ENCODE assay signal across 9 cellular contexts in the genomic region with DNA sequence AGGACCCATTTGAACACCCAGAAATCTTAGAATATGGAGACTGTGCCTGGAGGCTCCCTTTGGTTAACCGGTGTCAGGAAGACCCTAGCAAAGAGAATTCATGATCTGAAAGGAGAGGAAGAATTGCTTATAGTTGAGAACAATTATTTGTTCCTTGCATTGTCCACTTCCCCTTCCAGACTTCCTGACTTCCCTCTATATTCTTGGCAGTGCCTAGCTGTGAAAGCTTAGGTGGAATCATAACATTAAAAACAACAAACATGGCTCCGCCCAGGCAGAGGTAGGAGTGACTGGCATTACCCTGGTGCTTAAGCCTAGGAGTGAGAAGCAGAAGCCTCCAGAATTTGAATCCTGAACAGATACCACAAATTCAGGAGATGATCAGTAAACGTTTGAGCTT. TPM values are rescaled to one million over a fixed set of nuclear protein-coding genes. Genes with fewer than 3 reads are reported as not detected.
A peak's percentile ranks its signal among the peaks of the same experiment; 100 is the strongest.
DNase-seq lines count a peak whose midpoint lies in the region; ATAC-seq and TF ChIP-seq lines count a peak whose summit lies in the region.
"Had no signal": no experiment of that assay in that cellular context is flagged by ENCODE, and none has a peak within 500 bp of the region (broad histone marks: within the 10 kb centered on the region; RNA-seq: fewer than 3 reads in every experiment).

No MANE protein-coding gene starts in this region.

- peak overlapping the region; percentile 93 for H3K4me3 Mint-ChIP-seq in GM23338
- H3K4me3 Mint-ChIP-seq in activated CD4-positive, alpha-beta memory T cell treated with anti-CD3 and anti-CD28 coated beads for 36 hours = peak overlapping the region; percentile 92
- peak overlapping the region; percentile 94 for H3K4me3 Mint-ChIP-seq in glutamatergic neuron (ENCODE audit: unreplicated experiment)
- H3K4me3 Mint-ChIP-seq in progenitor cell of endocrine pancreas (ENCODE audit: low read depth) = no peak overlapping the region

- H3K27me3 Mint-ChIP-seq in GM23338 (ENCODE audit: insufficient read depth, low read depth, poor library complexity) (peaks cover 23% of the 10 kb centered on the region), glutamatergic neuron (ENCODE audit: unreplicated experiment) (peaks cover 12% of the 10 kb centered on the region), progenitor cell of endocrine pancreas (peaks cover 6% of the 10 kb centered on the region)
- H3K27me3 Mint-ChIP-seq in activated CD4-positive, alpha-beta memory T cell treated with anti-CD3 and anti-CD28 coated beads for 36 hours = no peaks in the 10 kb centered on the region
- H3K27me3 Mint-ChIP-seq: stimulated activated naive B cell treated with anti-CD40 and anti-IgM and Interleukin-4, amounts not matched to agents 10 μg/mL and 1 μg/mL and 100 μg/mL, for 72 hours had no signal

- POLR2A ChIA-PET in activated CD4-positive, alpha-beta memory T cell treated with anti-CD3 and anti-CD28 coated beads for 36 hours (lab: Charles Lee) = no interaction called here

- DNase-seq in GM23338 (ENCODE audit: low spot score) (no peak), glutamatergic neuron (no peak), progenitor cell of endocrine pancreas (ENCODE audit: low spot score, unreplicated experiment) (no peak), ACHN (no peak)
- no peak for DNase-seq in activated CD4-positive, alpha-beta memory T cell treated with anti-CD3 and anti-CD28 coated beads for 36 hours
- DNase-seq: stimulated activated naive B cell treated with anti-CD40 and anti-IgM and Interleukin-4, amounts not matched to agents 10 μg/mL and 1 μg/mL and 100 μg/mL, for 72 hours had no signal

- H3K36me3 ChIP-seq in ACC112 (ENCODE audit: insufficient read depth, low read length) (no peaks in the 10 kb centered on the region), GM23338 (ENCODE audit: insufficient read depth) (no peaks in the 10 kb centered on the region)

- peaks cover 8% of the 10 kb centered on the region for H3F3A ChIP-seq in GM23338 (replicated peaks; ENCODE audit: low read depth)

- peaks cover 14% of the 10 kb centered on the region; the same call in 1 of the 2 replicates for H4K20me1 ChIP-seq in GM23338 (replicated peaks; ENCODE audit: insufficient read depth)

- peaks cover 17% of the 10 kb centered on the region for H3K4me1 ChIP-seq in ACC112 (ENCODE audit: control insufficient read depth, insufficient read depth, low read length, unreplicated experiment)
- peaks cover 6% of the 10 kb centered on the region for H3K4me1 ChIP-seq in GM23338 (ENCODE audit: insufficient read depth)

- peaks cover 23% of the 10 kb centered on the region for H3K36me3 Mint-ChIP-seq in GM23338 (ENCODE audit: low read depth)
- peaks cover 12% of the 10 kb centered on the region for H3K36me3 Mint-ChIP-seq in activated CD4-positive, alpha-beta memory T cell treated with anti-CD3 and anti-CD28 coated beads for 36 hours
- H3K36me3 Mint-ChIP-seq in glutamatergic neuron (ENCODE audit: unreplicated experiment) = no peaks in the 10 kb centered on the region
- H3K36me3 Mint-ChIP-seq in progenitor cell of endocrine pancreas (ENCODE audit: insufficient read depth) = peaks cover 4% of the 10 kb centered on the region

- intact Hi-C loops in activated CD4-positive, alpha-beta memory T cell treated with anti-CD3 and anti-CD28 coated beads for 36 hours (cut with micrococcal nuclease) = loop anchor here (5.0 kb wide), 3 partner anchors 52 to 227 kb away; a partner anchor contains a TSS

- H3K4me1 Mint-ChIP-seq in GM23338 (peaks cover 14% of the 10 kb centered on the region), glutamatergic neuron (ENCODE audit: low read depth, unreplicated experiment) (peaks cover 26% of the 10 kb centered on the region), progenitor cell of endocrine pancreas (ENCODE audit: low read depth) (peaks cover 20% of the 10 kb centered on the region)
- peaks cover 49% of the 10 kb centered on the region for H3K4me1 Mint-ChIP-seq in activated CD4-positive, alpha-beta memory T cell treated with anti-CD3 and anti-CD28 coated beads for 36 hours (ENCODE audit: low read depth)

- H2AFZ ChIP-seq in ACC112 (ENCODE audit: low read length, unreplicated experiment) (no peak overlapping the region), GM23338 (no peak overlapping the region)

- in situ Hi-C loops in ACHN (cut with HindIII; ENCODE audit: low pct_ligation_motif_present, low pct_unique_long_range_greater_than_20kb, low sequenced_read_pairs) = no loop called here

- no peaks in the 10 kb centered on the region for H3K9me3 Mint-ChIP-seq in GM23338
- no peaks in the 10 kb centered on the region for H3K9me3 Mint-ChIP-seq in activated CD4-positive, alpha-beta memory T cell treated with anti-CD3 and anti-CD28 coated beads for 36 hours
- H3K9me3 Mint-ChIP-seq in glutamatergic neuron (ENCODE audit: unreplicated experiment) = peaks cover 14% of the 10 kb centered on the region
- H3K9me3 Mint-ChIP-seq in progenitor cell of endocrine pancreas (ENCODE audit: low read depth) = no peaks in the 10 kb centered on the region
- H3K9me3 Mint-ChIP-seq: stimulated activated naive B cell treated with anti-CD40 and anti-IgM and Interleukin-4, amounts not matched to agents 10 μg/mL and 1 μg/mL and 100 μg/mL, for 72 hours had no signal

- H3K27ac ChIP-seq in ACC112 (ENCODE audit: low read depth, low read length) = peak overlapping the region; percentile 13; the same call in 1 of the 2 replicates
- H3K27ac ChIP-seq in GM23338 (ENCODE audit: low read depth) = no peak overlapping the region

- TF ChIP-seq CTCF in GM23338 (conservative IDR thresholded peaks at IDR 0.05; ENCODE audit: low read depth in 2 of 2) = no peak
- TF ChIP-seq CTCF in glutamatergic neuron (IDR thresholded peaks at IDR 0.05; ENCODE audit: partially characterized antibody, unreplicated experiment) = no peak
- no peak for TF ChIP-seq CTCF in progenitor cell of endocrine pancreas (IDR thresholded peaks at IDR 0.05; ENCODE audit: unreplicated experiment)

- H3K27me3 ChIP-seq in ACC112 (ENCODE audit: insufficient read depth, low read length) (no peaks in the 10 kb centered on the region), GM23338 (ENCODE audit: insufficient read depth) (peaks cover 26% of the 10 kb centered on the region)

- no peaks in the 10 kb centered on the region for H3K9me2 ChIP-seq in GM23338 (ENCODE audit: insufficient read depth)

- no peak for ATAC-seq in GM23338
- no peak for ATAC-seq in HG03439 (IDR thresholded peaks at IDR 0.05; ENCODE audit: unreplicated experiment)
- no peak for ATAC-seq in GM19455 (IDR thresholded peaks at IDR 0.05; ENCODE audit: unreplicated experiment)
- ATAC-seq: stimulated activated naive B cell treated with anti-CD40 and anti-IgM and Interleukin-4, amounts not matched to agents 10 μg/mL and 1 μg/mL and 100 μg/mL, for 72 hours had no signal

- CTCF ChIA-PET in activated CD4-positive, alpha-beta memory T cell treated with anti-CD3 and anti-CD28 coated beads for 36 hours (lab: Charles Lee) = interaction anchor here (1.7 to 2.9 kb wide), 2 partner anchors 18 to 99 kb away, joined by 5 to 12 read pairs; no protein-coding TSS in a partner anchor

- H3K4me3 ChIP-seq in ACC112 (ENCODE audit: low read depth, low read length) = peak overlapping the region; percentile 100
- H3K4me3 ChIP-seq in GM23338 = peak overlapping the region; percentile 96

- H3K4me2 ChIP-seq in GM23338 = peak overlapping the region; percentile 98

- H3K79me2 ChIP-seq in ACC112 (ENCODE audit: control insufficient read depth, insufficient read depth, low read length, unreplicated experiment) = peaks cover 59% of the 10 kb centered on the region
- H3K79me2 ChIP-seq in GM23338 (replicated peaks; ENCODE audit: insufficient read depth) = peaks cover 37% of the 10 kb centered on the region

- no peak overlapping the region for H3K27ac Mint-ChIP-seq in GM23338
- no peak overlapping the region for H3K27ac Mint-ChIP-seq in activated CD4-positive, alpha-beta memory T cell treated with anti-CD3 and anti-CD28 coated beads for 36 hours
- peak overlapping the region; percentile 79 for H3K27ac Mint-ChIP-seq in glutamatergic neuron (ENCODE audit: unreplicated experiment)
- no peak overlapping the region for H3K27ac Mint-ChIP-seq in progenitor cell of endocrine pancreas

TF ChIP-seq in GM23338, 12 proteins besides CTCF, POLR2A, EP300 and RAD21 (continues in another document):
- TF ChIP-seq NANOG (IDR thresholded peaks at IDR 0.05; ENCODE audit: borderline replicate concordance) = no peak
- no peak for TF ChIP-seq JUNB (IDR thresholded peaks at IDR 0.05; ENCODE audit: unreplicated experiment)

RNA-seq across cellular contexts. Expression of a gene that starts 1.9 kb away (rescaled TPM):
- total RNA-seq in GM23338 (2014; rRNA removed; shearing (Covaris generic)) = 34.6 and 43.9 TPM in 2 replicates
- polyA plus RNA-seq in GM23338 (2016; fragmentation: Nextera tagmentation; extraction: Ambion mirVana) = 10.1 and 10.4 TPM in 2 replicates
- total RNA-seq in activated CD4-positive, alpha-beta memory T cell treated with anti-CD3 and anti-CD28 coated beads for 36 hours = 10 to 100 TPM; 36.7 to 39.0 TPM
- total RNA-seq in glutamatergic neuron (ENCODE audit: unreplicated experiment) (126 TPM), progenitor cell of endocrine pancreas (35.9 and 37.0 TPM in 2 replicates)

RNA-seq across cellular contexts. Expression of a gene that starts 50.4 kb away (rescaled TPM):
- 4.9 and 8.6 TPM in 2 replicates for total RNA-seq in GM23338 (2014; rRNA removed; shearing (Covaris generic))
- polyA plus RNA-seq in GM23338 (2016; fragmentation: Nextera tagmentation; extraction: Ambion mirVana) = 0.54 and 1.1 TPM in 2 replicates
- 10 to 100 TPM; 14.7 to 16.0 TPM for total RNA-seq in activated CD4-positive, alpha-beta memory T cell treated with anti-CD3 and anti-CD28 coated beads for 36 hours
- total RNA-seq in glutamatergic neuron (ENCODE audit: unreplicated experiment) = 29.3 TPM
- total RNA-seq in progenitor cell of endocrine pancreas = 11.3 and 13.3 TPM in 2 replicates

RNA-seq across cellular contexts. Expression of a gene that starts 58.4 kb away (rescaled TPM):
- 43.5 and 58.3 TPM in 2 replicates for total RNA-seq in GM23338 (2014; rRNA removed; shearing (Covaris generic))
- polyA plus RNA-seq in GM23338 (2016; fragmentation: Nextera tagmentation; extraction: Ambion mirVana) = 15.4 and 16.2 TPM in 2 replicates
- total RNA-seq in activated CD4-positive, alpha-beta memory T cell treated with anti-CD3 and anti-CD28 coated beads for 36 hours = 10 to 100 TPM; 50.7 to 55.3 TPM
- total RNA-seq in glutamatergic neuron (ENCODE audit: unreplicated experiment) (13.9 TPM), progenitor cell of endocrine pancreas (31.4 and 35.9 TPM in 2 replicates)
